In the genomic region with DNA sequence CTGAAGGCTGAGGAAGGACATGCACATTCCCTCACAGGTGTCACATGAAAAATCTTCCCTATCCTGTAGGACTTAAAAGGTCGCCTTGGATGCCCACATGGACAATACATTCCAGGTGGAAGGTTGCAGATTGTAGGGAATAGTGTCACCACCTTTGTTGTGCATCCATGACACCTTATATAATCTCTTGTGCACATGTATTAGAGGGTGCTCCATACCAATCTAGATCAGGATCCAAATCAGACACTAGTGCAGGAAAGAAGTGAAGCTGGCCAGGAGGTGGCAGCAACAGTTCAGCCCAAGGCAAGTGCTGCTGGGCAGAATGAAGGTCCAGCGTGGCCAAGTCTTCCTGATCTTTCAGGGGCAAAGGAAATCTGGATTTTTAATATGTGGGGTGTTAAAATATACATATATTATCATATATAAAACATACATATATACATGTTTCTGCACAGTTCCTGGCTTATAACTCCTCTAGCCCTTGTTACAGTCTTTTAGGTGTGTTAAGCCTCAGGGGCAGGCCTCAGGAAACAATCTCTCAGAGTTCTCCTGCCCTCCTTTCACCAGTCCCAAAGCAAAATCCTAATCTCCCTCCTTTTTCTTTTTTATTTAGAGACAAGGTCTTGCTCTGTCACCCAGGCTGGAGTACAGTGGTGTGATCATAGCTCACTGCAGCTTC, we compare ENCODE assay signal across 8 cellular contexts. TPM values are rescaled to one million over a fixed set of nuclear protein-coding genes. Genes with fewer than 3 reads are reported as not detected.
DNase-seq lines count a peak whose midpoint lies in the region; ATAC-seq and TF ChIP-seq lines count a peak whose summit lies in the region.

No MANE protein-coding gene starts in this region.

- CTCF ChIA-PET in HEK293 (lab: Yijun Ruan, JAX) = interaction anchor here (0.5 to 4.0 kb wide), 24 partner anchors 8 to 868 kb away, joined by 3 to 49 read pairs (median 4); a partner anchor contains a TSS
- CTCF ChIA-PET in activated CD4-positive, alpha-beta memory T cell treated with anti-CD3 and anti-CD28 coated beads for 36 hours (lab: Charles Lee) = interaction anchor here (0.7 to 5.1 kb wide), 17 partner anchors 8 to 327 kb away, joined by 3 to 72 read pairs (median 4); a partner anchor contains a TSS

- no peak for ATAC-seq in GM19035 (IDR thresholded peaks at IDR 0.05; ENCODE audit: unreplicated experiment)

- no peak overlapping the region for H3K4me3 ChIP-seq in HEK293 (ENCODE audit: low read depth, low read length)
- no peak overlapping the region for H3K4me3 ChIP-seq in esophagus muscularis mucosa
- H3K4me3 ChIP-seq in stomach = no peak overlapping the region

- H3K36me3 Mint-ChIP-seq in activated CD4-positive, alpha-beta memory T cell treated with anti-CD3 and anti-CD28 coated beads for 36 hours = peaks cover 16% of the 10 kb centered on the region

- H3K36me3 ChIP-seq in HEK293 (ENCODE audit: control insufficient read depth in 2 of 2, insufficient read depth in 1 of 2, low read length in 2 of 2) (peaks cover 69 to 83% of the 10 kb centered on the region in 2 experiments), esophagus muscularis mucosa (peaks cover 18 to 89% (median 32%) of the 10 kb centered on the region in 4 donors), stomach (peaks cover 0 to 76% (median 65%) of the 10 kb centered on the region in 4 donors)

- TF ChIP-seq CTCF in HEK293 (tag by site-specific recombination; IDR thresholded peaks at IDR 0.05) = peak; percentile 72
- TF ChIP-seq CTCF in esophagus muscularis mucosa (IDR thresholded peaks at IDR 0.05) = peak; percentile 48 to 68 (median 49)
- peak in 5 of 7 experiments; percentile 39 to 80 (median 60) for TF ChIP-seq CTCF in stomach (IDR thresholded peaks at IDR 0.05)

- no peaks in the 10 kb centered on the region for H3K4me1 ChIP-seq in HEK293 (ENCODE audit: control insufficient read depth, insufficient read depth, low read length)
- peaks cover 0 to 3% (median 0%) of the 10 kb centered on the region in 4 donors for H3K4me1 ChIP-seq in esophagus muscularis mucosa
- peaks cover 0 to 16% (median 6%) of the 10 kb centered on the region in 4 donors for H3K4me1 ChIP-seq in stomach

- no peaks in the 10 kb centered on the region for H3K27me3 ChIP-seq in esophagus muscularis mucosa
- H3K27me3 ChIP-seq in stomach = no peaks in the 10 kb centered on the region

- TF ChIP-seq POLR2A in esophagus muscularis mucosa (IDR thresholded peaks at IDR 0.05; ENCODE audit: low read depth) (no peak), stomach (IDR thresholded peaks at IDR 0.05) (no peak)

- H3K9me3 Mint-ChIP-seq in activated CD4-positive, alpha-beta memory T cell treated with anti-CD3 and anti-CD28 coated beads for 36 hours = no peaks in the 10 kb centered on the region

- peak; percentile 42 for DNase-seq in DMS153 treated with DMSO at 0.1 percent for 48 hours (lab: John Stamatoyannopoulos, UW; ENCODE audit: unreplicated experiment)
- peak; percentile 33 for DNase-seq in NCI-H526 treated with DMSO at 0.1 percent for 48 hours (lab: John Stamatoyannopoulos, UW)
- DNase-seq in activated CD4-positive, alpha-beta memory T cell treated with anti-CD3 and anti-CD28 coated beads for 36 hours = peak; percentile 78
- DNase-seq in esophagus muscularis mucosa (ENCODE audit: extremely low spot score) = no peak
- DNase-seq in mucosa of gallbladder (ENCODE audit: low spot score) = peak; percentile 76
- peak; percentile 79 for DNase-seq in stomach

- POLR2A ChIA-PET in HEK293 (lab: Yijun Ruan, JAX) = interaction anchor here (1.0 to 1.6 kb wide), 4 partner anchors 164 to 327 kb away, joined by 3 to 5 read pairs (median 4); no protein-coding TSS in a partner anchor
- POLR2A ChIA-PET in activated CD4-positive, alpha-beta memory T cell treated with anti-CD3 and anti-CD28 coated beads for 36 hours (lab: Charles Lee) = interaction anchor here (0.6 to 1.0 kb wide), 2 partner anchors 16 to 225 kb away, joined by 3 to 5 read pairs; no protein-coding TSS in a partner anchor

- no peak overlapping the region for H3K27ac ChIP-seq in HEK293 (ENCODE audit: extremely low read depth, low read depth, low read length)
- no peak overlapping the region for H3K27ac ChIP-seq in esophagus muscularis mucosa (replicated peaks in 1 of 4)
- H3K27ac ChIP-seq in stomach = peak overlapping the region in 1 of 5 donors; percentile 23

- intact Hi-C loops in activated CD4-positive, alpha-beta memory T cell treated with anti-CD3 and anti-CD28 coated beads for 36 hours (cut with micrococcal nuclease) = loop anchor here (1.0 kb wide), 2 partner anchors 164 to 272 kb away; no protein-coding TSS in a partner anchor
- intact Hi-C loops in esophagus muscularis mucosa (cut with DNase I) = loop anchor here (2.0 kb wide), 1 partner anchor 159 kb away; no protein-coding TSS in a partner anchor
- intact Hi-C loops in stomach (cut with DNase I; ENCODE audit: low total_unique reads) = loop anchor here (10.0 kb wide), 1 partner anchor 149 kb away; no protein-coding TSS in a partner anchor

- H3K4me3 Mint-ChIP-seq in activated CD4-positive, alpha-beta memory T cell treated with anti-CD3 and anti-CD28 coated beads for 36 hours = no peak overlapping the region

- no peaks in the 10 kb centered on the region for H3K9me3 ChIP-seq in HEK293 (ENCODE audit: control insufficient read depth, insufficient read depth, low read depth, low read length)
- no peaks in the 10 kb centered on the region for H3K9me3 ChIP-seq in esophagus muscularis mucosa
- no peaks in the 10 kb centered on the region for H3K9me3 ChIP-seq in stomach

- H3K27me3 Mint-ChIP-seq in activated CD4-positive, alpha-beta memory T cell treated with anti-CD3 and anti-CD28 coated beads for 36 hours = no peaks in the 10 kb centered on the region

- TF ChIP-seq EP300 in esophagus muscularis mucosa (IDR thresholded peaks at IDR 0.05) (no peak), stomach (IDR thresholded peaks at IDR 0.05) (no peak)

- H3K4me1 Mint-ChIP-seq in activated CD4-positive, alpha-beta memory T cell treated with anti-CD3 and anti-CD28 coated beads for 36 hours (ENCODE audit: low read depth) = peaks cover 6% of the 10 kb centered on the region

- peak overlapping the region; percentile 38 for H3K27ac Mint-ChIP-seq in activated CD4-positive, alpha-beta memory T cell treated with anti-CD3 and anti-CD28 coated beads for 36 hours

- WGBS in esophagus muscularis mucosa = 58% methylated on average over 2 of the region's 2 CpGs
- 44 to 59% (median 50%) methylated on average over 2 of the region's 2 CpGs for WGBS in stomach, 5 donors

TF ChIP-seq in HEK293, 187 proteins besides CTCF, POLR2A, EP300 and RAD21:
- TF ChIP-seq, protein P1, sequence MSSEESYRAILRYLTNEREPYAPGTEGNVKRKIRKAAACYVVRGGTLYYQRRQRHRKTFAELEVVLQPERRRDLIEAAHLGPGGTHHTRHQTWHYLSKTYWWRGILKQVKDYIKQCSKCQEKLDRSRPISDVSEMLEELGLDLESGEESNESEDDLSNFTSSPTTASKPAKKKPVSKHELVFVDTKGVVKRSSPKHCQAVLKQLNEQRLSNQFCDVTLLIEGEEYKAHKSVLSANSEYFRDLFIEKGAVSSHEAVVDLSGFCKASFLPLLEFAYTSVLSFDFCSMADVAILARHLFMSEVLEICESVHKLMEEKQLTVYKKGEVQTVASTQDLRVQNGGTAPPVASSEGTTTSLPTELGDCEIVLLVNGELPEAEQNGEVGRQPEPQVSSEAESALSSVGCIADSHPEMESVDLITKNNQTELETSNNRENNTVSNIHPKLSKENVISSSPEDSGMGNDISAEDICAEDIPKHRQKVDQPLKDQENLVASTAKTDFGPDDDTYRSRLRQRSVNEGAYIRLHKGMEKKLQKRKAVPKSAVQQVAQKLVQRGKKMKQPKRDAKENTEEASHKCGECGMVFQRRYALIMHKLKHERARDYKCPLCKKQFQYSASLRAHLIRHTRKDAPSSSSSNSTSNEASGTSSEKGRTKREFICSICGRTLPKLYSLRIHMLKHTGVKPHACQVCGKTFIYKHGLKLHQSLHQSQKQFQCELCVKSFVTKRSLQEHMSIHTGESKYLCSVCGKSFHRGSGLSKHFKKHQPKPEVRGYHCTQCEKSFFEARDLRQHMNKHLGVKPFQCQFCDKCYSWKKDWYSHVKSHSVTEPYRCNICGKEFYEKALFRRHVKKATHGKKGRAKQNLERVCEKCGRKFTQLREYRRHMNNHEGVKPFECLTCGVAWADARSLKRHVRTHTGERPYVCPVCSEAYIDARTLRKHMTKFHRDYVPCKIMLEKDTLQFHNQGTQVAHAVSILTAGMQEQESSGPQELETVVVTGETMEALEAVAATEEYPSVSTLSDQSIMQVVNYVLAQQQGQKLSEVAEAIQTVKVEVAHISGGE (tag by site-specific recombination; conservative IDR thresholded peaks at IDR 0.05; ENCODE audit: low read depth) = peak; percentile 91
- TF ChIP-seq ZBTB20 (tag by site-specific recombination; IDR thresholded peaks at IDR 0.05) (peak; percentile 28; the same call in 1 of the 2 replicates), ZNF221 (tag by site-specific recombination; IDR thresholded peaks at IDR 0.05; ENCODE audit: borderline replicate concordance) (no peak), ZNF600 (tag by site-specific recombination; IDR thresholded peaks at IDR 0.05) (peak; percentile 98), ZNF654 (tag by site-specific recombination; IDR thresholded peaks at IDR 0.05; ENCODE audit: low read depth) (peak; percentile 87)

RNA-seq across cellular contexts. Expression of a gene that starts 16.6 kb away (rescaled TPM):
- total RNA-seq in activated CD4-positive, alpha-beta memory T cell treated with anti-CD3 and anti-CD28 coated beads for 36 hours = 10 to 100 TPM; 30.8 to 32.7 TPM
- total RNA-seq in esophagus muscularis mucosa = 10 to 100 TPM; 11.8 to 21.1 (median 15.5) TPM
- 16.9 TPM for total RNA-seq in mucosa of gallbladder
- 10 to 100 TPM; 14.3 to 39.6 (median 17.4) TPM for total RNA-seq in stomach
- 10 to 100 TPM; 19.2 to 30.5 (median 21.7) TPM for polyA plus RNA-seq in stomach

RNA-seq across cellular contexts. Expression of a gene that starts 16.9 kb away (rescaled TPM):
- 10 to 100 TPM; 84.0 to 87.9 TPM for total RNA-seq in activated CD4-positive, alpha-beta memory T cell treated with anti-CD3 and anti-CD28 coated beads for 36 hours
- 10 to 100 TPM in 3 of 4 donors, 1 to 10 TPM in 1; 6.9 to 16.3 (median 13.4) TPM for total RNA-seq in esophagus muscularis mucosa
- total RNA-seq in mucosa of gallbladder = 38.4 TPM
- total RNA-seq in stomach = 10 to 100 TPM in 2 of 5 donors, 1 to 10 TPM in 1, not detected in 2; 5.5 to 51.2 (median 30.3) TPM
- 10 to 100 TPM; 14.9 to 45.4 (median 18.6) TPM for polyA plus RNA-seq in stomach

RNA-seq across cellular contexts. Expression of a gene that starts 41.3 kb away (rescaled TPM):
- 100 to 1,000 TPM; 112 to 114 TPM for total RNA-seq in activated CD4-positive, alpha-beta memory T cell treated with anti-CD3 and anti-CD28 coated beads for 36 hours
- total RNA-seq in esophagus muscularis mucosa (100 to 1,000 TPM in 3 of 4 donors, 10 to 100 TPM in 1; 94.3 to 177 (median 108) TPM), mucosa of gallbladder (98.8 TPM), stomach (100 to 1,000 TPM in 4 of 5 donors, 10 to 100 TPM in 1; 60.5 to 245 (median 158) TPM)
- polyA plus RNA-seq in stomach = 100 to 1,000 TPM in 2 of 3 donors, 10 to 100 TPM in 1; 95.0 to 270 (median 117) TPM

RNA-seq across cellular contexts. Expression of a gene that starts 57.7 kb away (rescaled TPM):
- total RNA-seq in activated CD4-positive, alpha-beta memory T cell treated with anti-CD3 and anti-CD28 coated beads for 36 hours = 10 to 100 TPM; 53.0 to 65.1 TPM
- 10 to 100 TPM in 2 of 4 donors, 1 to 10 TPM in 2; 9.4 to 15.0 (median 10.8) TPM for total RNA-seq in esophagus muscularis mucosa
- total RNA-seq in mucosa of gallbladder = 29.3 TPM
- 10 to 100 TPM; 11.0 to 62.0 (median 22.9) TPM for total RNA-seq in stomach
- 1 to 10 TPM; 5.3 to 7.3 (median 6.8) TPM for polyA plus RNA-seq in stomach
